Comparison of ENCODE assay signal across 12 cellular contexts in the genomic region with DNA sequence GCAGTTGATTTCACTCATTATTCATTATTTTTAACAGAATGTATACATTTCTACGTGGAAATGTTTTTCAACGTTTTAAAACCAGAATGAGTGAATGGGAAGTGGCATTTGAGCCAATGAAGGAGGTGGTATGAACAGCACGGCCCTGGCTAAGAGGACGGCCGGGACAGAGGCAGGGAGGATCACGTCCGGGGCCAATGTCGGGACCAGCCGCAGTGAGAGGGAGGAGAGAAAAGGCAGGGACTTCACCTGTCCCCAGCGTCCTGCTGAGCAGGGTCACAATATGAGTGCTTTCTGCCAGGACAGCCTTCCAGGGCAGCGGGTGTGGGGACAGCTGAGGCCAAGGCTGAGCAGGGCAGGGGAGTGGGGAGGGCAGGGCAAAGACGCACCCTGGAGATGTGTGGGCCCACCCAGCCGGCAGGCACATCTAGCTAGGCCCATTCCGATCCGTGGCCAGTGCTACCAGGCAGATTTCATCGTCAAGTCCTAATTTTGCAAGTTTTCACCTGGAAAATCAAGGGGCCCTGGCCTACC.
DNase-seq lines count a peak whose midpoint lies in the region; ATAC-seq and TF ChIP-seq lines count a peak whose summit lies in the region.
"Had no signal": no experiment of that assay in that cellular context is flagged by ENCODE, and none has a peak within 500 bp of the region (broad histone marks: within the 10 kb centered on the region; RNA-seq: fewer than 3 reads in every experiment).

No MANE protein-coding gene starts in this region.

- H2BK12ac ChIP-seq in neuronal stem cell (ENCODE audit: low read length): no peak overlapping the region

- H3K79me1 ChIP-seq in neuronal stem cell (ENCODE audit: low read depth, low read length): peaks cover 2% of the 10 kb centered on the region

- no peak for TF ChIP-seq CTCF in right atrium auricular region (IDR thresholded peaks at IDR 0.05)

- H2BK15ac ChIP-seq in neuronal stem cell (ENCODE audit: low read length): peak overlapping the region; percentile 10

- H3K4me2 ChIP-seq in neuronal stem cell (ENCODE audit: insufficient read depth, low read length, poor library complexity, severe bottlenecking): no peak overlapping the region

- intact Hi-C loops in left cardiac atrium (cut with DNase I): no loop called here
- intact Hi-C loops in dendritic cell treated with granulocyte-macrophage colony-stimulating factor and Interleukin-4, amounts not matched to agents 40 ng/mL and 50 ng/mL, for 4 days (cut with micrococcal nuclease): no loop called here

- WGBS in neuronal stem cell (ENCODE audit: extremely low coverage in 2 of 2, insufficient read length in 2 of 2, insufficient replicate concordance in 1 of 2), 2 donors: no CpG with 5 or more reads among the region's 16 CpGs

- no peak overlapping the region for H3K4ac ChIP-seq in neuronal stem cell (ENCODE audit: low read length)

- H3K4me1 ChIP-seq in right atrium auricular region: no peaks in the 10 kb centered on the region
- peaks cover 12 to 16% of the 10 kb centered on the region in 2 donors for H3K4me1 ChIP-seq in neuronal stem cell (ENCODE audit: control insufficient read depth in 2 of 2, insufficient read depth in 1 of 2, low read depth in 1 of 2, low read length in 2 of 2)

- H3K36me3 Mint-ChIP-seq in dendritic cell treated with granulocyte-macrophage colony-stimulating factor and Interleukin-4, amounts not matched to agents 40 ng/mL and 50 ng/mL, for 4 days (ENCODE audit: low read depth): no peaks in the 10 kb centered on the region
- no peaks in the 10 kb centered on the region for H3K36me3 Mint-ChIP-seq in activated T-helper 17 cell treated with anti-CD3 and anti-CD28 coated beads, Interleukin-2, amount 50 U/mL, for 72 hours (ENCODE audit: low read depth)
- H3K36me3 Mint-ChIP-seq: CD4-positive, CD25-positive, alpha-beta regulatory T cell had no signal

- H3K9me3 Mint-ChIP-seq in dendritic cell treated with granulocyte-macrophage colony-stimulating factor and Interleukin-4, amounts not matched to agents 40 ng/mL and 50 ng/mL, for 4 days: no peaks in the 10 kb centered on the region
- H3K9me3 Mint-ChIP-seq in activated T-helper 17 cell treated with anti-CD3 and anti-CD28 coated beads, Interleukin-2, amount 50 U/mL, for 72 hours: no peaks in the 10 kb centered on the region
- H3K9me3 Mint-ChIP-seq: CD4-positive, CD25-positive, alpha-beta regulatory T cell had no signal

- H3K14ac ChIP-seq in neuronal stem cell (ENCODE audit: low read length): no peak overlapping the region

- no peak overlapping the region for H2BK5ac ChIP-seq in neuronal stem cell (ENCODE audit: low read length)

- peak; percentile 9 for DNase-seq in left cardiac atrium
- DNase-seq in right atrium auricular region (ENCODE audit: low spot score): no peak
- no peak for DNase-seq in neuronal stem cell (ENCODE audit: low spot score)
- no peak for DNase-seq in DMS53 treated with DMSO at 0.1 percent for 48 hours (lab: John Stamatoyannopoulos, UW; ENCODE audit: unreplicated experiment)
- no peak for DNase-seq in stimulated activated CD4-positive, alpha-beta T cell treated with anti-CD3 and anti-CD28 coated beads, Interleukin-1b, Interleukin-23, amount 100 ng/mL, for 48 hours
- DNase-seq in NCI-H2081 (lab: John Stamatoyannopoulos, UW): no peak
- DNase-seq: CD4-positive, CD25-positive, alpha-beta regulatory T cell; DMS53; IMR-90 had no signal

- peak overlapping the region; percentile 9 for H3K18ac ChIP-seq in neuronal stem cell (ENCODE audit: low read length)

- H2BK120ac ChIP-seq in neuronal stem cell (ENCODE audit: low read depth, low read length): no peak overlapping the region

- no peak overlapping the region for H4K91ac ChIP-seq in neuronal stem cell (ENCODE audit: low read depth, low read length, poor library complexity)

- H3K27me3 Mint-ChIP-seq in dendritic cell treated with granulocyte-macrophage colony-stimulating factor and Interleukin-4, amounts not matched to agents 40 ng/mL and 50 ng/mL, for 4 days: peaks cover 23% of the 10 kb centered on the region
- peaks cover 15% of the 10 kb centered on the region for H3K27me3 Mint-ChIP-seq in activated T-helper 17 cell treated with anti-CD3 and anti-CD28 coated beads, Interleukin-2, amount 50 U/mL, for 72 hours

- no peak for ATAC-seq in left cardiac atrium
- ATAC-seq in activated T-helper 17 cell treated with anti-CD3 and anti-CD28 coated beads, Interleukin-2, amount 50 U/mL, for 72 hours (replicated peaks): no peak

- H3K4me3 ChIP-seq in right atrium auricular region (no peak overlapping the region), neuronal stem cell (ENCODE audit: low read length in 2 of 2) (no peak overlapping the region)

- no peak overlapping the region for H2AK5ac ChIP-seq in neuronal stem cell (ENCODE audit: low read depth, low read length)

- H3K9me3 ChIP-seq in right atrium auricular region: no peaks in the 10 kb centered on the region
- H3K9me3 ChIP-seq in neuronal stem cell (replicated peaks in 1 of 2; ENCODE audit: control insufficient read depth in 2 of 2, insufficient read depth in 1 of 2, low read depth in 1 of 2, low read length in 2 of 2): peaks cover 0 to 2% of the 10 kb centered on the region in 2 donors

- no peak overlapping the region for H3K27ac ChIP-seq in right atrium auricular region
- H3K27ac ChIP-seq in neuronal stem cell (replicated peaks; ENCODE audit: low read length): no peak overlapping the region
- H3K27ac ChIP-seq: 22Rv1 had no signal

- peak overlapping the region; percentile 20 for H3K27ac Mint-ChIP-seq in dendritic cell treated with granulocyte-macrophage colony-stimulating factor and Interleukin-4, amounts not matched to agents 40 ng/mL and 50 ng/mL, for 4 days
- H3K27ac Mint-ChIP-seq in activated T-helper 17 cell treated with anti-CD3 and anti-CD28 coated beads, Interleukin-2, amount 50 U/mL, for 72 hours: no peak overlapping the region
- H3K27ac Mint-ChIP-seq: CD4-positive, CD25-positive, alpha-beta regulatory T cell had no signal

- H2AFZ ChIP-seq in neuronal stem cell (ENCODE audit: low read length): no peak overlapping the region

- H4K8ac ChIP-seq in neuronal stem cell (ENCODE audit: low read depth, low read length): no peak overlapping the region

- no peak overlapping the region for H3K4me3 Mint-ChIP-seq in dendritic cell treated with granulocyte-macrophage colony-stimulating factor and Interleukin-4, amounts not matched to agents 40 ng/mL and 50 ng/mL, for 4 days
- no peak overlapping the region for H3K4me3 Mint-ChIP-seq in activated T-helper 17 cell treated with anti-CD3 and anti-CD28 coated beads, Interleukin-2, amount 50 U/mL, for 72 hours
- H3K4me3 Mint-ChIP-seq: CD4-positive, CD25-positive, alpha-beta regulatory T cell had no signal

- peaks cover 43% of the 10 kb centered on the region for H3K4me1 Mint-ChIP-seq in dendritic cell treated with granulocyte-macrophage colony-stimulating factor and Interleukin-4, amounts not matched to agents 40 ng/mL and 50 ng/mL, for 4 days (ENCODE audit: low read depth)
- no peaks in the 10 kb centered on the region for H3K4me1 Mint-ChIP-seq in activated T-helper 17 cell treated with anti-CD3 and anti-CD28 coated beads, Interleukin-2, amount 50 U/mL, for 72 hours

- H3K27me3 ChIP-seq in right atrium auricular region (no peaks in the 10 kb centered on the region), neuronal stem cell (ENCODE audit: control insufficient read depth in 3 of 3, insufficient read depth in 3 of 3, low read depth in 1 of 3, low read length in 3 of 3) (no peaks in the 10 kb centered on the region)

- no peaks in the 10 kb centered on the region for H3K36me3 ChIP-seq in right atrium auricular region
- no peaks in the 10 kb centered on the region for H3K36me3 ChIP-seq in neuronal stem cell (replicated peaks in 1 of 2; ENCODE audit: control insufficient read depth in 2 of 2, insufficient read depth in 2 of 2, low read length in 2 of 2)

- no peak overlapping the region for H3K23ac ChIP-seq in neuronal stem cell (ENCODE audit: low read depth, low read length, poor library complexity)

- H3K9ac ChIP-seq in neuronal stem cell (ENCODE audit: low read depth, low read length, poor library complexity): peak overlapping the region; percentile 17
